ENCODE assay signal across 24 cellular contexts in genomic region chr17:35295686-35296085, GRCh38. TPM values are rescaled to one million over a fixed set of nuclear protein-coding genes. Genes with fewer than 3 reads are reported as not detected.
A peak's percentile ranks its signal among the peaks of the same experiment; 100 is the strongest.
DNase-seq lines count a peak whose midpoint lies in the region; ATAC-seq and TF ChIP-seq lines count a peak whose summit lies in the region.
"Had no signal": no experiment of that assay in that cellular context is flagged by ENCODE, and none has a peak within 500 bp of the region (broad histone marks: within the 10 kb centered on the region; RNA-seq: fewer than 3 reads in every experiment).

No MANE protein-coding gene starts in this region.

- ATAC-seq in psoas muscle (no peak), T-helper 17 cell (no peak)
- ATAC-seq: GM12878, K562 had no signal

- H3K4me1 Mint-ChIP-seq in T-helper 17 cell: peaks cover 3% of the 10 kb centered on the region

- 13 to 38% methylated on average over 1 of the region's 1 CpG for WGBS in GM23248 (ENCODE audit: low coverage in 1 of 2, low lambda C conversion rate in 2 of 2, missing lambda C conversion rate in 2 of 2), 2 experiments
- WGBS in psoas muscle, 3 donors: 69 to 81% (median 81%) methylated on average over 1 of the region's 1 CpG

- peaks cover 55% of the 10 kb centered on the region for H3K4me1 ChIP-seq in GM23248 (ENCODE audit: insufficient read depth)
- peaks cover 35% of the 10 kb centered on the region for H3K4me1 ChIP-seq in SJSA1 (replicated peaks)
- H3K4me1 ChIP-seq in psoas muscle: no peaks in the 10 kb centered on the region
- H3K4me1 ChIP-seq: Peyer's patch had no signal

- H3K9ac ChIP-seq in GM23248: no peak overlapping the region

- H3K36me3 Mint-ChIP-seq in T-helper 17 cell (ENCODE audit: low read depth): no peaks in the 10 kb centered on the region

- no peaks in the 10 kb centered on the region for H3K79me2 ChIP-seq in GM23248 (ENCODE audit: insufficient read depth)

- DNase-seq in A172 (ENCODE audit: low spot score): peak; percentile 49
- peak; percentile 64 for DNase-seq in GM23248
- no peak for DNase-seq in SJSA1 (ENCODE audit: low read depth in 1 of 2, low spot score in 2 of 2)
- peak; percentile 24 for DNase-seq in fibroblast of mammary gland (ENCODE audit: low read depth)
- DNase-seq in HuH-7 (ENCODE audit: low spot score): no peak
- DNase-seq in DMS153 (lab: John Stamatoyannopoulos, UW): no peak
- DNase-seq in psoas muscle: no peak
- no peak for DNase-seq in T-helper 17 cell
- DNase-seq: Calu3; CD8-positive, alpha-beta memory T cell; DMS53; H7; NCI-H1105; NCI-H146; NCI-H2029; NCI-H226; NCI-H524; NCI-H82; Peyer's patch; T-helper 1 cell had no signal

- no peak for TF ChIP-seq CTCF in fibroblast of mammary gland (conservative IDR thresholded peaks at IDR 0.05; ENCODE audit: control insufficient read depth, insufficient read depth, low read depth, low read length)
- TF ChIP-seq CTCF in psoas muscle (IDR thresholded peaks at IDR 0.05): no peak

- H3K9me2 ChIP-seq in GM23248 (ENCODE audit: insufficient read depth): no peaks in the 10 kb centered on the region

- intact Hi-C loops in psoas muscle (cut with DNase I): no loop called here

- H3K4me3 ChIP-seq in GM23248: no peak overlapping the region
- H3K4me3 ChIP-seq in SJSA1: no peak overlapping the region
- no peak overlapping the region for H3K4me3 ChIP-seq in fibroblast of mammary gland (ENCODE audit: control insufficient read depth, low read depth, low read length)
- H3K4me3 ChIP-seq in psoas muscle: no peak overlapping the region
- H3K4me3 ChIP-seq: GM12878, K562, Peyer's patch had no signal

- peak overlapping the region; percentile 32 for H3K4me2 ChIP-seq in GM23248 (ENCODE audit: unreplicated experiment)

- H3K36me3 ChIP-seq in GM23248 (ENCODE audit: low read depth) (no peaks in the 10 kb centered on the region), SJSA1 (no peaks in the 10 kb centered on the region), psoas muscle (ENCODE audit: insufficient read depth in 1 of 2, low read depth in 1 of 2) (no peaks in the 10 kb centered on the region)
- H3K36me3 ChIP-seq: Peyer's patch had no signal

- no peaks in the 10 kb centered on the region for H3K27me3 Mint-ChIP-seq in T-helper 17 cell

- H3K27ac Mint-ChIP-seq in T-helper 17 cell: no peak overlapping the region

- peak overlapping the region; percentile 31 for H3K27ac ChIP-seq in GM23248
- H3K27ac ChIP-seq in SJSA1: peak overlapping the region; percentile 5; the same call in 1 of the 2 replicates
- no peak overlapping the region for H3K27ac ChIP-seq in psoas muscle
- H3K27ac ChIP-seq: 22Rv1, C4-2B, Peyer's patch had no signal

- no peak overlapping the region for H3K4me3 Mint-ChIP-seq in T-helper 17 cell
- H3K4me3 Mint-ChIP-seq: CD8-positive, alpha-beta memory T cell had no signal

- no peaks in the 10 kb centered on the region for H3K9me3 ChIP-seq in GM23248 (ENCODE audit: low read depth)
- H3K9me3 ChIP-seq in SJSA1 (replicated peaks): no peaks in the 10 kb centered on the region; the same call in 1 of the 2 replicates
- H3K9me3 ChIP-seq in psoas muscle: no peaks in the 10 kb centered on the region
- no peaks in the 10 kb centered on the region for H3K9me3 ChIP-seq in T-helper 17 cell (ENCODE audit: control insufficient read depth, low read length, poor library complexity, severe bottlenecking)
- H3K9me3 ChIP-seq: Peyer's patch had no signal

- in situ Hi-C loops in GM23248 (cut with MboI): no loop called here

- H3K27me3 ChIP-seq in GM23248 (replicated peaks; ENCODE audit: insufficient read depth): no peaks in the 10 kb centered on the region
- H3K27me3 ChIP-seq in SJSA1 (replicated peaks): no peaks in the 10 kb centered on the region
- H3K27me3 ChIP-seq in psoas muscle (ENCODE audit: insufficient read depth in 3 of 3, low read length in 2 of 3): peaks cover 0 to 3% (median 0%) of the 10 kb centered on the region in 3 donors
- H3K27me3 ChIP-seq: Peyer's patch had no signal

- no peaks in the 10 kb centered on the region for H4K20me1 ChIP-seq in GM23248 (ENCODE audit: insufficient read depth)

- peaks cover 42% of the 10 kb centered on the region for H3F3A ChIP-seq in GM23248 (ENCODE audit: insufficient read depth)

- peak overlapping the region; percentile 36 for H2AFZ ChIP-seq in GM23248

RNA-seq across cellular contexts. Expression of gene SLFN5, which starts 52.8 kb away (rescaled TPM):
- 7.6 and 17.0 TPM in 2 replicates for total RNA-seq in A172 (2014; rRNA removed; shearing (Covaris generic))
- total RNA-seq in GM23248 (2014; rRNA removed; shearing (Covaris generic)): 57.3 and 72.7 TPM in 2 replicates
- 33.4 and 33.9 TPM in 2 replicates for polyA plus RNA-seq in GM23248 (2016; fragmentation: Nextera tagmentation; extraction: Ambion mirVana)
- 12.9 and 20.9 TPM in 2 replicates for total RNA-seq in SJSA1 (2014; rRNA removed; shearing (Covaris generic))
- total RNA-seq in psoas muscle: 10 to 100 TPM; 14.5 to 23.7 (median 20.0) TPM
- polyA plus RNA-seq in psoas muscle: 1 to 10 TPM; 1.7 to 9.4 (median 2.0) TPM
- 100 to 1,000 TPM; 104 to 109 TPM for total RNA-seq in T-helper 17 cell

Comparison
In these comparisons a context has a peak if more than half of its experiments do, and no peak if none do; other contexts are left out.
1. DNase-seq: peak in A172 (single experiment), GM23248 (single experiment) and fibroblast of mammary gland (single experiment); none in SJSA1 (0 of 2), HuH-7 (single experiment), DMS153 (single experiment), psoas muscle (0 of 2) and T-helper 17 cell (0 of 3).